ENCODE assay signal across 16 cellular contexts in the genomic region with DNA sequence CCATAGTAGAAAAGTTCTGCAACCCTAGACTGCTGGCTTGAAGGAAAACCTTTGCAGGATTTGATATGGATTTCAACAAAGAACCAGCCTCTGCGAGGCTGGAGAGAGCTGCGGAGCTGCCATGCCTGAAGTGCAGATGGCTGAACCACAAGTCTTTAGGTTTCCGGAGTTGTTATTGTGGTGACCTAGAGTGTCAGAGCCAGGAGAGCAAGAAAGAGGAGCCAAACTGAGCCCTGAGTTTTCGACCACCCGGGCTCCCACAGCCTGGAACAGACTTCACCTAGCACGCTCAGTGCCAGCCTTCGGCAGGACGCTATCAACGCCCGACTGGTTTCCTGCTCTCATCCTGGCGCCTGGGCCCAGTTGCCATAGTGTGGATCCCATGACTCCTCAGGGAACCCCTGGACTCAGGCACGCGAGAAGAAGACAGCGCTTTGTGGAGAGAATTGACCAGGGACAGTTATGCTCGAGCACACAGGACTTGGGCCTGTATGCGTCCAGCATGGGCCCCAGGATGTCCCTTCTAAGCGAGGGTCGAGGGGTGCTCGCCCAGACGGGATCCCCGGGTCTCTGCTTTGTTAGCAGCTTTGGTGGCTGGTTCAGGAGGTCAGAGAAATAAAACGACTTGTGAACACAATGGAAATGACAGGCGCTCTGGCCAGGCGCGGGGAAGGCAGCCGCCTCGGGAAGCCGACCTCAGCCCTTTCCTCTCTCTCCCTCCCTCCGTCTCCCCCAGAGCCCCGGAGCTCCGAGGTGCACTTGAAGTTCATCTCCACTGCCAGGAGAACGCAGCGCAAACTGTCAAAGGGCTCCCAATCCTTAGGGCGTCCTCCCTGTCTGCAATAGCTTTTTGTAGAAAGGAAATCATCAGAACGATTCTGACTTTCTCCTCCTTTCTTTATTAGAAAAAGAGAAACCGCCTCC. TPM values are rescaled to one million over a fixed set of nuclear protein-coding genes. Genes with fewer than 3 reads are reported as not detected.
DNase-seq lines count a peak whose midpoint lies in the region; ATAC-seq, FAIRE-seq and TF ChIP-seq lines count a peak whose summit lies in the region.
"Had no signal": no experiment of that assay in that cellular context is flagged by ENCODE, and none has a peak within 500 bp of the region (broad histone marks: within the 10 kb centered on the region; RNA-seq: fewer than 3 reads in every experiment).

No MANE protein-coding gene starts in this region.

- peaks cover 5 to 40% (median 8%) of the 10 kb centered on the region in 4 donors for H3K4me1 Mint-ChIP-seq in CD4-positive, CD25-positive, alpha-beta regulatory T cell
- H3K4me1 Mint-ChIP-seq in astrocyte (ENCODE audit: low read depth, unreplicated experiment), result no peaks in the 10 kb centered on the region
- peaks cover 22 to 42% (median 35%) of the 10 kb centered on the region in 3 donors for H3K4me1 Mint-ChIP-seq in naive B cell

- H3K4me3 ChIP-seq in CD4-positive, CD25-positive, alpha-beta regulatory T cell (ENCODE audit: low read depth, low read length), result no peak overlapping the region
- H3K4me3 ChIP-seq in astrocyte (ENCODE audit: insufficient read depth, low read depth, low read length), result no peak overlapping the region
- H3K4me3 ChIP-seq: ovary had no signal

- H3K27ac Mint-ChIP-seq in CD4-positive, CD25-positive, alpha-beta regulatory T cell, result no peak overlapping the region
- H3K27ac Mint-ChIP-seq in astrocyte (ENCODE audit: unreplicated experiment) (no peak overlapping the region), naive B cell (no peak overlapping the region)

- no peak for TF ChIP-seq CTCF in astrocyte (IDR thresholded peaks at IDR 0.05; ENCODE audit: insufficient read depth, low read depth, low read length)

- no peak for FAIRE-seq in astrocyte (lab: Jason Lieb, UNC)

- H3K36me3 ChIP-seq in CD4-positive, CD25-positive, alpha-beta regulatory T cell (ENCODE audit: control insufficient read depth, insufficient read depth, low read length), result no peaks in the 10 kb centered on the region
- H3K36me3 ChIP-seq in ES-I3 (ENCODE audit: insufficient read depth, low read length), result no peaks in the 10 kb centered on the region
- no peaks in the 10 kb centered on the region for H3K36me3 ChIP-seq in astrocyte (ENCODE audit: insufficient read depth, low read length)
- H3K36me3 ChIP-seq: ovary had no signal

- peak overlapping the region in 3 of 4 donors; percentile 54 to 75 (median 59) for H3K4me3 Mint-ChIP-seq in CD4-positive, CD25-positive, alpha-beta regulatory T cell
- H3K4me3 Mint-ChIP-seq in astrocyte (ENCODE audit: unreplicated experiment), result peak overlapping the region; percentile 4
- H3K4me3 Mint-ChIP-seq in naive B cell, result peak overlapping the region; percentile 65 to 92 (median 84)

- no peak for DNase-seq in CD4-positive, CD25-positive, alpha-beta regulatory T cell
- DNase-seq in astrocyte (ENCODE audit: low read depth) (no peak), naive B cell (no peak), T-helper 2 cell (no peak), H4 (ENCODE audit: low spot score) (no peak), mucosa of gallbladder (ENCODE audit: low spot score) (no peak), NCI-H187 treated with DMSO at 0.1 percent for 48 hours (lab: John Stamatoyannopoulos, UW) (no peak)
- DNase-seq: activated CD8-positive, alpha-beta memory T cell treated with anti-CD3 and anti-CD28 coated beads for 24 hours; erythroblast; kidney glomerular epithelial cell; NCI-H526 treated with DMSO at 0.1 percent for 48 hours; ovary; stimulated activated CD4-positive, alpha-beta T cell treated with anti-CD3 and anti-CD28 coated beads, Interleukin-4, amount 100 ng/mL, for 1 hour; testis had no signal

- H3K9ac ChIP-seq in ES-I3 (ENCODE audit: low read depth, low read length), result peak overlapping the region; percentile 63
- H3K9ac ChIP-seq in astrocyte (ENCODE audit: low read length), result no peak overlapping the region
- H3K9ac ChIP-seq: KMS-11 had no signal

- no peaks in the 10 kb centered on the region for H3K79me2 ChIP-seq in astrocyte (ENCODE audit: insufficient read depth, low read length)

- peaks cover 3% of the 10 kb centered on the region for H4K20me1 ChIP-seq in astrocyte (ENCODE audit: insufficient read depth, low read length)

- peaks cover 0 to 4% (median 0%) of the 10 kb centered on the region in 7 donors for H3K9me3 Mint-ChIP-seq in CD4-positive, CD25-positive, alpha-beta regulatory T cell
- H3K9me3 Mint-ChIP-seq in astrocyte (ENCODE audit: unreplicated experiment) (peaks cover 6% of the 10 kb centered on the region), naive B cell (peaks cover 0 to 6% (median 0%) of the 10 kb centered on the region in 7 donors)

- peaks cover 14% of the 10 kb centered on the region for H3K4me1 ChIP-seq in CD4-positive, CD25-positive, alpha-beta regulatory T cell (ENCODE audit: control insufficient read depth, insufficient read depth, low read length, poor library complexity, severe bottlenecking)
- H3K4me1 ChIP-seq in ES-I3 (ENCODE audit: insufficient read depth, low read length) (peaks cover 18% of the 10 kb centered on the region), astrocyte (ENCODE audit: insufficient read depth, low read length) (peaks cover 6% of the 10 kb centered on the region)

- no peak overlapping the region for H3K4me2 ChIP-seq in astrocyte (ENCODE audit: low read length)
- H3K4me2 ChIP-seq: KMS-11 had no signal

- H3K36me3 Mint-ChIP-seq in CD4-positive, CD25-positive, alpha-beta regulatory T cell, result no peaks in the 10 kb centered on the region
- H3K36me3 Mint-ChIP-seq in astrocyte (ENCODE audit: low read depth, unreplicated experiment) (no peaks in the 10 kb centered on the region), naive B cell (no peaks in the 10 kb centered on the region)

- peaks cover 37% of the 10 kb centered on the region for H3K27me3 ChIP-seq in CD4-positive, CD25-positive, alpha-beta regulatory T cell (ENCODE audit: control insufficient read depth, insufficient read depth, low read length)
- H3K27me3 ChIP-seq in astrocyte (ENCODE audit: insufficient read depth, low read length), result peaks cover 81% of the 10 kb centered on the region
- H3K27me3 ChIP-seq: ovary, testis had no signal

- ATAC-seq in CD4-positive, CD25-positive, alpha-beta regulatory T cell (ENCODE audit: low read depth in 2 of 2), result no peak
- no peak for ATAC-seq in naive B cell (ENCODE audit: low read depth in 2 of 2)

- H2AFZ ChIP-seq in astrocyte (ENCODE audit: low read depth, low read length), result no peak overlapping the region

- no peak overlapping the region for H3K27ac ChIP-seq in CD4-positive, CD25-positive, alpha-beta regulatory T cell (ENCODE audit: insufficient read depth, low read length, poor library complexity, severe bottlenecking)
- H3K27ac ChIP-seq in astrocyte (ENCODE audit: low read depth, low read length), result no peak overlapping the region
- H3K27ac ChIP-seq: KMS-11, ovary, testis had no signal

- H3K9me3 ChIP-seq in CD4-positive, CD25-positive, alpha-beta regulatory T cell (ENCODE audit: control insufficient read depth in 2 of 2, low read length in 2 of 2), result no peaks in the 10 kb centered on the region
- H3K9me3 ChIP-seq in ES-I3 (ENCODE audit: control insufficient read depth, insufficient read depth, low read length) (no peaks in the 10 kb centered on the region), astrocyte (ENCODE audit: insufficient read depth, low read depth, low read length) (no peaks in the 10 kb centered on the region)
- H3K9me3 ChIP-seq: testis had no signal

- H3K27me3 Mint-ChIP-seq in CD4-positive, CD25-positive, alpha-beta regulatory T cell, result peaks cover 74% of the 10 kb centered on the region
- H3K27me3 Mint-ChIP-seq in astrocyte (ENCODE audit: low read depth, unreplicated experiment) (peaks cover 73% of the 10 kb centered on the region), naive B cell (peaks cover 67 to 79% (median 76%) of the 10 kb centered on the region in 3 donors)

RNA-seq across cellular contexts. Expression of gene GAD2, which starts 1.8 kb away (rescaled TPM):
- total RNA-seq in CD4-positive, CD25-positive, alpha-beta regulatory T cell, result not detected
- polyA plus RNA-seq in CD4-positive, CD25-positive, alpha-beta regulatory T cell, result not detected
- total RNA-seq in astrocyte (not detected in 2 replicates), mucosa of gallbladder (not detected)
- polyA plus RNA-seq in naive B cell (ENCODE audit: low read depth in 6 of 6), result not detected
- not detected in 2 replicates for total RNA-seq in H4 (2014; rRNA removed; shearing (Covaris generic))
- total RNA-seq: ovary had no signal

Comparison
In these comparisons a context has a peak if more than half of its experiments do, and no peak if none do; other contexts are left out.
1. H3K4me3 Mint-ChIP-seq: peak in every context shown above with its lines; median percentile 84 in naive B cell; 59 in CD4-positive, CD25-positive, alpha-beta regulatory T cell; 4 in astrocyte.